In genomic region chr7:27175626-27176342, GRCh38 we compare ENCODE assay signal across 11 cellular contexts. TPM values are rescaled to one million over a fixed set of nuclear protein-coding genes. Genes with fewer than 3 reads are reported as not detected.
DNase-seq lines count a peak whose midpoint lies in the region; ATAC-seq and TF ChIP-seq lines count a peak whose summit lies in the region.
"Had no signal": no experiment of that assay in that cellular context is flagged by ENCODE, and none has a peak within 500 bp of the region (broad histone marks: within the 10 kb centered on the region; RNA-seq: fewer than 3 reads in every experiment).

No MANE protein-coding gene starts in this region.

- H3K9me3 ChIP-seq in Peyer's patch = no peaks in the 10 kb centered on the region

- peak overlapping the region in 3 of 4 donors; percentile 38 to 88 (median 85) for H3K27ac ChIP-seq in Peyer's patch
- H3K27ac ChIP-seq: neural progenitor cell had no signal

- H3K4me1 ChIP-seq in Peyer's patch = peaks cover 0 to 24% (median 11%) of the 10 kb centered on the region in 4 donors
- H3K4me1 ChIP-seq: neural progenitor cell had no signal

- peaks cover 74% of the 10 kb centered on the region for H3K27me3 Mint-ChIP-seq in nephron (ENCODE audit: low read depth)

- H3K9me3 Mint-ChIP-seq in nephron = no peaks in the 10 kb centered on the region
- H3K9me3 Mint-ChIP-seq: T-helper 2 cell treated with Interferon-gamma antibody and Interleukin-4, amounts not matched to agents 5 μg/mL and 100 μg/mL, for 36 hours had no signal

- DNase-seq in AG20443 (ENCODE audit: low spot score) = peak; percentile 29
- peak in 2 of 3 donors; percentile 47 to 68 for DNase-seq in Peyer's patch
- DNase-seq in AG08396 (ENCODE audit: low spot score) = no peak
- DNase-seq: CD4-positive, alpha-beta memory T cell; hippocampal formation; NCI-H748 treated with DMSO at 0.1 percent for 48 hours had no signal

- peaks cover 50% of the 10 kb centered on the region for H3K36me3 Mint-ChIP-seq in nephron (ENCODE audit: low read depth)
- H3K36me3 Mint-ChIP-seq: neural progenitor cell had no signal

- H3K27me3 ChIP-seq in Peyer's patch = peaks cover 0 to 12% of the 10 kb centered on the region in 2 donors

- H3K27ac Mint-ChIP-seq in nephron = peak overlapping the region; percentile 95 to 100 (median 96)
- H3K27ac Mint-ChIP-seq: neural progenitor cell had no signal

- ATAC-seq in GM21737 (IDR thresholded peaks at IDR 0.05; ENCODE audit: unreplicated experiment) (no peak), HG02610 (IDR thresholded peaks at IDR 0.05; ENCODE audit: unreplicated experiment) (no peak)

- H3K4me1 Mint-ChIP-seq in nephron = peaks cover 51% of the 10 kb centered on the region

- H3K36me3 ChIP-seq in Peyer's patch = no peaks in the 10 kb centered on the region
- H3K36me3 ChIP-seq: neural progenitor cell had no signal

- H3K4me3 ChIP-seq in Peyer's patch = peak overlapping the region in 2 of 4 donors; percentile 34 to 84
- H3K4me3 ChIP-seq: neural progenitor cell had no signal

- TF ChIP-seq POLR2A in Peyer's patch (IDR thresholded peaks at IDR 0.05) = no peak

- H3K4me3 Mint-ChIP-seq in nephron = peak overlapping the region; percentile 83 to 93 (median 92)
- H3K4me3 Mint-ChIP-seq: neural progenitor cell; T-helper 2 cell treated with Interferon-gamma antibody and Interleukin-4, amounts not matched to agents 5 μg/mL and 100 μg/mL, for 36 hours had no signal

- TF ChIP-seq CTCF in Peyer's patch (IDR thresholded peaks at IDR 0.05) (no peak), nephron (IDR thresholded peaks at IDR 0.05; ENCODE audit: unreplicated experiment in 3 of 3) (no peak)

RNA-seq across cellular contexts. Expression of gene HOXA10, which starts 1.7 kb away (rescaled TPM):
- total RNA-seq in Peyer's patch = 10 to 100 TPM; 15.7 to 28.4 (median 19.8) TPM
- total RNA-seq: CD4-positive, alpha-beta memory T cell had no signal

RNA-seq across cellular contexts. Expression of gene HOXA11, which starts 9.2 kb away (rescaled TPM):
- not detected for total RNA-seq in Peyer's patch
- total RNA-seq: CD4-positive, alpha-beta memory T cell had no signal

RNA-seq across cellular contexts. Expression of gene HOXA9, which starts 10.4 kb away (rescaled TPM):
- 10 to 100 TPM; 25.7 to 71.2 (median 46.1) TPM for total RNA-seq in Peyer's patch
- total RNA-seq: CD4-positive, alpha-beta memory T cell had no signal

RNA-seq across cellular contexts. Expression of gene HOXA7, which starts 19.3 kb away (rescaled TPM):
- 10 to 100 TPM in 1 of 4 donors, 1 to 10 TPM in 3; 3.3 to 11.8 (median 5.7) TPM for total RNA-seq in Peyer's patch
- total RNA-seq: CD4-positive, alpha-beta memory T cell had no signal

RNA-seq across cellular contexts. Expression of gene HOXA3, which starts 23.4 kb away (rescaled TPM):
- total RNA-seq in Peyer's patch = 10 to 100 TPM in 3 of 4 donors, 1 to 10 TPM in 1; 6.7 to 21.2 (median 13.9) TPM
- total RNA-seq: CD4-positive, alpha-beta memory T cell had no signal
